In the genomic region with DNA sequence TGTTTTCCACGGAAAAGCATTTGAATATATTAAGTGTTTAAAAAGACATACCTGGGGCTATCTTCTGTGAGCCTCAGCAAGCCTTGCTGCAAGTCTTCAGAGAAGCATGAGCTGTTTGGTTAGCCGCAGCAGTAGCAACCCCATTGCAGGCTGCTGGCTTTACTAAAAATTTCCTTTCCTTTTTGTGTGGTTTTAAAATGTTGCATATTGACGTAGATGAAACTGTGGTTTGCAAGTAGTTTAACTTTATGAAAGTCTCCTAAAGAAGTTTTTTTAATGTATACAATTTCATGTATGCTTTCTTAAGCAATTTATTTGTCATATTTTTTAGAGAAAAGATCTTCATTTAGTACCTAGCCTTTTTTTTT, we compare ENCODE assay signal across 7 cellular contexts. TPM values are rescaled to one million over a fixed set of nuclear protein-coding genes. Genes with fewer than 3 reads are reported as not detected.
DNase-seq lines count a peak whose midpoint lies in the region; ATAC-seq and TF ChIP-seq lines count a peak whose summit lies in the region.

A gene with protein sequence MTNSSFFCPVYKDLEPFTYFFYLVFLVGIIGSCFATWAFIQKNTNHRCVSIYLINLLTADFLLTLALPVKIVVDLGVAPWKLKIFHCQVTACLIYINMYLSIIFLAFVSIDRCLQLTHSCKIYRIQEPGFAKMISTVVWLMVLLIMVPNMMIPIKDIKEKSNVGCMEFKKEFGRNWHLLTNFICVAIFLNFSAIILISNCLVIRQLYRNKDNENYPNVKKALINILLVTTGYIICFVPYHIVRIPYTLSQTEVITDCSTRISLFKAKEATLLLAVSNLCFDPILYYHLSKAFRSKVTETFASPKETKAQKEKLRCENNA (minus strand): TSS at position 164 of the 368 bp plus-strand sequence. CDS start 3,830 bp downstream, outside the sequence.

- no peaks in the 10 kb centered on the region for H3K36me3 ChIP-seq in KOPT-K1 (ENCODE audit: insufficient read depth, low read length)
- H3K36me3 ChIP-seq in sigmoid colon: no peaks in the 10 kb centered on the region

- 59 to 87% methylated on average over 3 of the region's 3 CpGs for whole genome bisulfite sequencing in sigmoid colon, 2 donors

- intact Hi-C loops in sigmoid colon (cut with DNase I): no loop called here

- H3K27me3 ChIP-seq in sigmoid colon: no peaks in the 10 kb centered on the region

- DNase-seq in activated naive CD4-positive, alpha-beta T cell treated with anti-CD3 and anti-CD28 coated beads, Interleukin-2, amount 50 U/mL, for 72 hours (ENCODE audit: low spot score in 2 of 2): peak; percentile 64 to 69
- DNase-seq in stimulated activated naive CD4-positive, alpha-beta T cell treated with Interleukin-2 at 50 U/mL for 16 hours (lab: John Stamatoyannopoulos, UW): peak; percentile 59
- DNase-seq in AG08396 (ENCODE audit: low spot score) (no peak), sigmoid colon (no peak), iPS-NIHi11 (ENCODE audit: low spot score) (no peak)

- TF ChIP-seq EP300 in sigmoid colon (IDR thresholded peaks at IDR 0.05): no peak

- no peak for TF ChIP-seq POLR2A in sigmoid colon (IDR thresholded peaks at IDR 0.05)

- H3K9me3 ChIP-seq in KOPT-K1 (ENCODE audit: insufficient read depth, low read length, poor library complexity, severe bottlenecking) (no peaks in the 10 kb centered on the region), sigmoid colon (no peaks in the 10 kb centered on the region)

- H3K27ac ChIP-seq in KOPT-K1 (ENCODE audit: low read depth, low read length, poor library complexity, severe bottlenecking): peak within 1 kb of the TSS; percentile 68
- H3K27ac ChIP-seq in sigmoid colon: no peak within 1 kb of the TSS

- ATAC-seq in GM21447 (IDR thresholded peaks at IDR 0.05; ENCODE audit: unreplicated experiment): peak; percentile 91
- peak; percentile 75 to 88 for ATAC-seq in activated naive CD4-positive, alpha-beta T cell treated with anti-CD3 and anti-CD28 coated beads, Interleukin-2, amount 50 U/mL, for 72 hours

- TF ChIP-seq CTCF in sigmoid colon (IDR thresholded peaks at IDR 0.05): no peak

- H3K27ac Mint-ChIP-seq in activated naive CD4-positive, alpha-beta T cell treated with anti-CD3 and anti-CD28 coated beads, Interleukin-2, amount 50 U/mL, for 72 hours: peak within 1 kb of the TSS; percentile 98 to 99

- H3K9me3 Mint-ChIP-seq in activated naive CD4-positive, alpha-beta T cell treated with anti-CD3 and anti-CD28 coated beads, Interleukin-2, amount 50 U/mL, for 72 hours: peaks cover 0 to 7% of the 10 kb centered on the region in 2 donors

- H3K4me1 ChIP-seq in sigmoid colon: no peaks in the 10 kb centered on the region

- peaks cover 35 to 43% of the 10 kb centered on the region in 2 donors for H3K36me3 Mint-ChIP-seq in activated naive CD4-positive, alpha-beta T cell treated with anti-CD3 and anti-CD28 coated beads, Interleukin-2, amount 50 U/mL, for 72 hours

- H3K4me3 ChIP-seq in sigmoid colon: no peak within 1 kb of the TSS

RNA-seq across cellular contexts. Expression of the gene that starts here (rescaled TPM):
- total RNA-seq in activated naive CD4-positive, alpha-beta T cell treated with anti-CD3 and anti-CD28 coated beads, Interleukin-2, amount 50 U/mL, for 72 hours: 100 to 1,000 TPM in 1 of 2 donors, 10 to 100 TPM in 1; 31.2 to 113 TPM
- total RNA-seq in sigmoid colon: 1 to 10 TPM in 1 of 4 donors, under 1 TPM in 2, not detected in 1; 0.41 to 2.6 (median 0.55) TPM
- polyA plus RNA-seq in sigmoid colon: 1 to 10 TPM in 1 of 3 donors, under 1 TPM in 1, not detected in 1; 0.46 to 8.9 TPM

Comparison
In these comparisons a context has a peak if more than half of its experiments do, and no peak if none do; other contexts are left out.
1. RNA of the gene that starts here (total RNA-seq): 31.2 to 113 TPM in activated naive CD4-positive, alpha-beta T cell treated with anti-CD3 and anti-CD28 coated beads, Interleukin-2, amount 50 U/mL, for 72 hours; 0.41 to 2.6 TPM in sigmoid colon; every median in the first group is over 4 times any median in the second.
2. DNase-seq: peak in activated naive CD4-positive, alpha-beta T cell treated with anti-CD3 and anti-CD28 coated beads, Interleukin-2, amount 50 U/mL, for 72 hours (2 of 2) and stimulated activated naive CD4-positive, alpha-beta T cell treated with Interleukin-2 at 50 U/mL for 16 hours (single experiment); none in AG08396 (single experiment), sigmoid colon (single experiment) and iPS-NIHi11 (single experiment).